Comparison of ENCODE assay signal across 1 cellular context in genomic region chr14:52791204-52792096, GRCh38.
TF ChIP-seq lines count a peak whose summit lies in the region.

Gene GNPNAT1 (minus strand): TSS chr14:52791607. CDS start chr14:52784650, 6,957 bp downstream.

TF ChIP-seq in HepG2, 621 proteins besides CTCF, POLR2A, EP300 and RAD21 (continued from another document and continues in another):
- TF ChIP-seq, protein P1, sequence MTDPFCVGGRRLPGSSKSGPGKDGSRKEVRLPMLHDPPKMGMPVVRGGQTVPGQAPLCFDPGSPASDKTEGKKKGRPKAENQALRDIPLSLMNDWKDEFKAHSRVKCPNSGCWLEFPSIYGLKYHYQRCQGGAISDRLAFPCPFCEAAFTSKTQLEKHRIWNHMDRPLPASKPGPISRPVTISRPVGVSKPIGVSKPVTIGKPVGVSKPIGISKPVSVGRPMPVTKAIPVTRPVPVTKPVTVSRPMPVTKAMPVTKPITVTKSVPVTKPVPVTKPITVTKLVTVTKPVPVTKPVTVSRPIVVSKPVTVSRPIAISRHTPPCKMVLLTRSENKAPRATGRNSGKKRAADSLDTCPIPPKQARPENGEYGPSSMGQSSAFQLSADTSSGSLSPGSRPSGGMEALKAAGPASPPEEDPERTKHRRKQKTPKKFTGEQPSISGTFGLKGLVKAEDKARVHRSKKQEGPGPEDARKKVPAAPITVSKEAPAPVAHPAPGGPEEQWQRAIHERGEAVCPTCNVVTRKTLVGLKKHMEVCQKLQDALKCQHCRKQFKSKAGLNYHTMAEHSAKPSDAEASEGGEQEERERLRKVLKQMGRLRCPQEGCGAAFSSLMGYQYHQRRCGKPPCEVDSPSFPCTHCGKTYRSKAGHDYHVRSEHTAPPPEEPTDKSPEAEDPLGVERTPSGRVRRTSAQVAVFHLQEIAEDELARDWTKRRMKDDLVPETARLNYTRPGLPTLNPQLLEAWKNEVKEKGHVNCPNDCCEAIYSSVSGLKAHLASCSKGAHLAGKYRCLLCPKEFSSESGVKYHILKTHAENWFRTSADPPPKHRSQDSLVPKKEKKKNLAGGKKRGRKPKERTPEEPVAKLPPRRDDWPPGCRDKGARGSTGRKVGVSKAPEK (CRISPR knock-in tag; IDR thresholded peaks at IDR 0.05; ENCODE audit: borderline replicate concordance), result 0 out of 2 replicates have a peak, but pooled peaks have one; percentile 0
- TF ChIP-seq HNF4A (CRISPR knock-in tag; IDR thresholded peaks at IDR 0.05) (no peak), HOXA7 (CRISPR knock-in tag; IDR thresholded peaks at IDR 0.05) (no peak), SALL2 (CRISPR knock-in tag; IDR thresholded peaks at IDR 0.05) (peak; percentile 36; the same call in 1 of the 2 replicates), ZNF564 (CRISPR knock-in tag; IDR thresholded peaks at IDR 0.05) (peak; percentile 72), IRF2 (CRISPR knock-in tag; IDR thresholded peaks at IDR 0.05) (peak; percentile 19; the same call in 1 of the 2 replicates), TOE1 (CRISPR knock-in tag; IDR thresholded peaks at IDR 0.05) (peak; percentile 79; the same call in 1 of the 2 replicates), ZFP36L2 (CRISPR knock-in tag; IDR thresholded peaks at IDR 0.05) (peak; percentile 42; the same call in 1 of the 2 replicates), PTBP1 (IDR thresholded peaks at IDR 0.05; ENCODE audit: low read depth, low read length, poor library complexity, severe bottlenecking) (no peak), HES4 (CRISPR knock-in tag; IDR thresholded peaks at IDR 0.05; ENCODE audit: borderline replicate concordance) (peak; percentile 89), FOXM1 (CRISPR knock-in tag; IDR thresholded peaks at IDR 0.05) (0 out of 2 replicates have a peak, but pooled peaks have one; percentile 8), ATF7-NPFF (CRISPR knock-in tag; IDR thresholded peaks at IDR 0.05; ENCODE audit: low read depth) (peak; percentile 83), ZBTB7A (CRISPR knock-in tag; IDR thresholded peaks at IDR 0.05) (no peak), ZNF766 (CRISPR knock-in tag; IDR thresholded peaks at IDR 0.05; ENCODE audit: borderline replicate concordance) (peak; percentile 54; the same call in 1 of the 2 replicates), ARNT (IDR thresholded peaks at IDR 0.05) (no peak), SATB2 (CRISPR knock-in tag; IDR thresholded peaks at IDR 0.05) (0 out of 2 replicates have a peak, but pooled peaks have one; percentile 66), PAXIP1 (CRISPR knock-in tag; conservative IDR thresholded peaks at IDR 0.05) (peak; percentile 61), ZBTB20 (CRISPR knock-in tag; IDR thresholded peaks at IDR 0.05; ENCODE audit: borderline replicate concordance, low read depth) (no peak; the same call in 1 of the 2 replicates), ZNF256 (CRISPR knock-in tag; conservative IDR thresholded peaks at IDR 0.05) (peak; percentile 71; the same call in 1 of the 2 replicates), KLF13 (CRISPR knock-in tag; IDR thresholded peaks at IDR 0.05) (0 out of 2 replicates have a peak, but pooled peaks have one; percentile 83), HDAC6 (IDR thresholded peaks at IDR 0.05; ENCODE audit: low read depth, low read length) (no peak), CCDC6 (CRISPR knock-in tag; IDR thresholded peaks at IDR 0.05) (no peak; the same call in 1 of the 2 replicates), GATAD1 (CRISPR knock-in tag; IDR thresholded peaks at IDR 0.05) (peak; percentile 41; the same call in 1 of the 2 replicates), CEBPG (CRISPR knock-in tag; IDR thresholded peaks at IDR 0.05) (peak; percentile 31; the same call in 1 of the 2 replicates), ZNF737 (CRISPR knock-in tag; IDR thresholded peaks at IDR 0.05; ENCODE audit: borderline replicate concordance) (no peak), JDP2 (CRISPR knock-in tag; IDR thresholded peaks at IDR 0.05; ENCODE audit: borderline replicate concordance) (no peak), ZZZ3 (CRISPR knock-in tag; IDR thresholded peaks at IDR 0.05; ENCODE audit: borderline replicate concordance) (0 out of 2 replicates have a peak, but pooled peaks have one; percentile 79), ZNF839 (CRISPR knock-in tag; IDR thresholded peaks at IDR 0.05; ENCODE audit: borderline replicate concordance) (no peak), CHD2 (IDR thresholded peaks at IDR 0.05; ENCODE audit: low read depth, low read length) (no peak), ZNF660 (CRISPR knock-in tag; IDR thresholded peaks at IDR 0.05; ENCODE audit: borderline replicate concordance, low read depth) (0 out of 2 replicates have a peak, but pooled peaks have one; percentile 71), ESRRA (CRISPR knock-in tag; IDR thresholded peaks at IDR 0.05; ENCODE audit: low read depth) (peak; percentile 60; the same call in 1 of the 2 replicates), RXRB (CRISPR knock-in tag; IDR thresholded peaks at IDR 0.05; ENCODE audit: borderline replicate concordance) (peak; percentile 28; the same call in 1 of the 2 replicates), BRCA1 (CRISPR knock-in tag; IDR thresholded peaks at IDR 0.05) (no peak), SMARCC2 (IDR thresholded peaks at IDR 0.05) (no peak), ZNF24 (IDR thresholded peaks at IDR 0.05) (no peak), LCORL (IDR thresholded peaks at IDR 0.05) (no peak), LCORL (CRISPR knock-in tag; IDR thresholded peaks at IDR 0.05) (peak; percentile 84), HMGXB3 (CRISPR knock-in tag; IDR thresholded peaks at IDR 0.05; ENCODE audit: borderline replicate concordance) (no peak), CREM (IDR thresholded peaks at IDR 0.05) (0 out of 2 replicates have a peak, but pooled peaks have one; percentile 13), CREM (CRISPR knock-in tag; IDR thresholded peaks at IDR 0.05) (no peak), ARHGAP35 (CRISPR knock-in tag; IDR thresholded peaks at IDR 0.05; ENCODE audit: borderline replicate concordance) (peak; percentile 87; the same call in 1 of the 2 replicates), MED1 (CRISPR knock-in tag; IDR thresholded peaks at IDR 0.05) (peak; percentile 61; the same call in 1 of the 2 replicates), ZNF253 (CRISPR knock-in tag; IDR thresholded peaks at IDR 0.05; ENCODE audit: borderline replicate concordance) (0 out of 2 replicates have a peak, but pooled peaks have one; percentile 44), ZNF549 (CRISPR knock-in tag; IDR thresholded peaks at IDR 0.05) (no peak), ZNF562 (CRISPR knock-in tag; IDR thresholded peaks at IDR 0.05; ENCODE audit: borderline replicate concordance) (no peak; the same call in 1 of the 2 replicates), TEAD2 (CRISPR knock-in tag; IDR thresholded peaks at IDR 0.05) (no peak), ZBTB7B (CRISPR knock-in tag; IDR thresholded peaks at IDR 0.05) (peak; percentile 35; the same call in 1 of the 2 replicates), SMYD3 (CRISPR knock-in tag; IDR thresholded peaks at IDR 0.05) (0 out of 2 replicates have a peak, but pooled peaks have one; percentile 46)
- TF ChIP-seq, protein P2, sequence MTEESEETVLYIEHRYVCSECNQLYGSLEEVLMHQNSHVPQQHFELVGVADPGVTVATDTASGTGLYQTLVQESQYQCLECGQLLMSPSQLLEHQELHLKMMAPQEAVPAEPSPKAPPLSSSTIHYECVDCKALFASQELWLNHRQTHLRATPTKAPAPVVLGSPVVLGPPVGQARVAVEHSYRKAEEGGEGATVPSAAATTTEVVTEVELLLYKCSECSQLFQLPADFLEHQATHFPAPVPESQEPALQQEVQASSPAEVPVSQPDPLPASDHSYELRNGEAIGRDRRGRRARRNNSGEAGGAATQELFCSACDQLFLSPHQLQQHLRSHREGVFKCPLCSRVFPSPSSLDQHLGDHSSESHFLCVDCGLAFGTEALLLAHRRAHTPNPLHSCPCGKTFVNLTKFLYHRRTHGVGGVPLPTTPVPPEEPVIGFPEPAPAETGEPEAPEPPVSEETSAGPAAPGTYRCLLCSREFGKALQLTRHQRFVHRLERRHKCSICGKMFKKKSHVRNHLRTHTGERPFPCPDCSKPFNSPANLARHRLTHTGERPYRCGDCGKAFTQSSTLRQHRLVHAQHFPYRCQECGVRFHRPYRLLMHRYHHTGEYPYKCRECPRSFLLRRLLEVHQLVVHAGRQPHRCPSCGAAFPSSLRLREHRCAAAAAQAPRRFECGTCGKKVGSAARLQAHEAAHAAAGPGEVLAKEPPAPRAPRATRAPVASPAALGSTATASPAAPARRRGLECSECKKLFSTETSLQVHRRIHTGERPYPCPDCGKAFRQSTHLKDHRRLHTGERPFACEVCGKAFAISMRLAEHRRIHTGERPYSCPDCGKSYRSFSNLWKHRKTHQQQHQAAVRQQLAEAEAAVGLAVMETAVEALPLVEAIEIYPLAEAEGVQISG (CRISPR knock-in tag; IDR thresholded peaks at IDR 0.05), result peak; percentile 86
- TF ChIP-seq, protein P3, sequence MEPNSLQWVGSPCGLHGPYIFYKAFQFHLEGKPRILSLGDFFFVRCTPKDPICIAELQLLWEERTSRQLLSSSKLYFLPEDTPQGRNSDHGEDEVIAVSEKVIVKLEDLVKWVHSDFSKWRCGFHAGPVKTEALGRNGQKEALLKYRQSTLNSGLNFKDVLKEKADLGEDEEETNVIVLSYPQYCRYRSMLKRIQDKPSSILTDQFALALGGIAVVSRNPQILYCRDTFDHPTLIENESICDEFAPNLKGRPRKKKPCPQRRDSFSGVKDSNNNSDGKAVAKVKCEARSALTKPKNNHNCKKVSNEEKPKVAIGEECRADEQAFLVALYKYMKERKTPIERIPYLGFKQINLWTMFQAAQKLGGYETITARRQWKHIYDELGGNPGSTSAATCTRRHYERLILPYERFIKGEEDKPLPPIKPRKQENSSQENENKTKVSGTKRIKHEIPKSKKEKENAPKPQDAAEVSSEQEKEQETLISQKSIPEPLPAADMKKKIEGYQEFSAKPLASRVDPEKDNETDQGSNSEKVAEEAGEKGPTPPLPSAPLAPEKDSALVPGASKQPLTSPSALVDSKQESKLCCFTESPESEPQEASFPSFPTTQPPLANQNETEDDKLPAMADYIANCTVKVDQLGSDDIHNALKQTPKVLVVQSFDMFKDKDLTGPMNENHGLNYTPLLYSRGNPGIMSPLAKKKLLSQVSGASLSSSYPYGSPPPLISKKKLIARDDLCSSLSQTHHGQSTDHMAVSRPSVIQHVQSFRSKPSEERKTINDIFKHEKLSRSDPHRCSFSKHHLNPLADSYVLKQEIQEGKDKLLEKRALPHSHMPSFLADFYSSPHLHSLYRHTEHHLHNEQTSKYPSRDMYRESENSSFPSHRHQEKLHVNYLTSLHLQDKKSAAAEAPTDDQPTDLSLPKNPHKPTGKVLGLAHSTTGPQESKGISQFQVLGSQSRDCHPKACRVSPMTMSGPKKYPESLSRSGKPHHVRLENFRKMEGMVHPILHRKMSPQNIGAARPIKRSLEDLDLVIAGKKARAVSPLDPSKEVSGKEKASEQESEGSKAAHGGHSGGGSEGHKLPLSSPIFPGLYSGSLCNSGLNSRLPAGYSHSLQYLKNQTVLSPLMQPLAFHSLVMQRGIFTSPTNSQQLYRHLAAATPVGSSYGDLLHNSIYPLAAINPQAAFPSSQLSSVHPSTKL (CRISPR knock-in tag; IDR thresholded peaks at IDR 0.05), result peak; percentile 54; the same call in 1 of the 2 replicates
- TF ChIP-seq, protein P4, sequence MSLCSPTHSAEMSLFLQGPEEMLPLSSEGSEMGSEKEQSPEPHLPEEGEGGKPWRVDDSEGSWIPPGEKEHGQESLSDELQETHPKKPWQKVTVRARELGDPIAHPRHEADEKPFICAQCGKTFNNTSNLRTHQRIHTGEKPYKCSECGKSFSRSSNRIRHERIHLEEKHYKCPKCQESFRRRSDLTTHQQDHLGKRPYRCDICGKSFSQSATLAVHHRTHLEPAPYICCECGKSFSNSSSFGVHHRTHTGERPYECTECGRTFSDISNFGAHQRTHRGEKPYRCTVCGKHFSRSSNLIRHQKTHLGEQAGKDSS (CRISPR knock-in tag; IDR thresholded peaks at IDR 0.05; ENCODE audit: borderline replicate concordance, low read depth), result peak; percentile 77; the same call in 1 of the 2 replicates
